1 cellular context compared by ENCODE assay signal in the genomic region with DNA sequence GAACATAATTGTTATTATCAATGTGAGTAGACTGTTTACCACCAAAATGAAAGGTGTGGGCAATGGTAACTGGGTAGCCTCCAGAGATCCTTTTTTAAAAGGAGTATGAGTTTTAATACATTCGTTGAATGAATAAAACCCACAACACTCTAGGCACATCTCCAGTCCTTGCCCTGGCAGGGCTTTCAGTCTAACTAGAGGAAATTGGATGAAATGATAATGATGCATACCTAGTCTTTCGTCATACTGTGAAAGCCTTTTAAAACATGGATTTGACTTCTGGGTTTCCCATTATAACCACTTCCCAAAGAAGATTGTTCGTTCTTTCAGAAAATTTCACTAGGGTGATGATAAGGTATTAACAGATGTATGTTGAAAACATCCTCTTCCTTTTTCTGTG.
TF ChIP-seq lines count a peak whose summit lies in the region.

No MANE protein-coding gene starts in this region.

TF ChIP-seq in HCT116, 20 proteins besides CTCF, POLR2A, EP300 and RAD21 (continued from another document):
- TF ChIP-seq, protein P1, sequence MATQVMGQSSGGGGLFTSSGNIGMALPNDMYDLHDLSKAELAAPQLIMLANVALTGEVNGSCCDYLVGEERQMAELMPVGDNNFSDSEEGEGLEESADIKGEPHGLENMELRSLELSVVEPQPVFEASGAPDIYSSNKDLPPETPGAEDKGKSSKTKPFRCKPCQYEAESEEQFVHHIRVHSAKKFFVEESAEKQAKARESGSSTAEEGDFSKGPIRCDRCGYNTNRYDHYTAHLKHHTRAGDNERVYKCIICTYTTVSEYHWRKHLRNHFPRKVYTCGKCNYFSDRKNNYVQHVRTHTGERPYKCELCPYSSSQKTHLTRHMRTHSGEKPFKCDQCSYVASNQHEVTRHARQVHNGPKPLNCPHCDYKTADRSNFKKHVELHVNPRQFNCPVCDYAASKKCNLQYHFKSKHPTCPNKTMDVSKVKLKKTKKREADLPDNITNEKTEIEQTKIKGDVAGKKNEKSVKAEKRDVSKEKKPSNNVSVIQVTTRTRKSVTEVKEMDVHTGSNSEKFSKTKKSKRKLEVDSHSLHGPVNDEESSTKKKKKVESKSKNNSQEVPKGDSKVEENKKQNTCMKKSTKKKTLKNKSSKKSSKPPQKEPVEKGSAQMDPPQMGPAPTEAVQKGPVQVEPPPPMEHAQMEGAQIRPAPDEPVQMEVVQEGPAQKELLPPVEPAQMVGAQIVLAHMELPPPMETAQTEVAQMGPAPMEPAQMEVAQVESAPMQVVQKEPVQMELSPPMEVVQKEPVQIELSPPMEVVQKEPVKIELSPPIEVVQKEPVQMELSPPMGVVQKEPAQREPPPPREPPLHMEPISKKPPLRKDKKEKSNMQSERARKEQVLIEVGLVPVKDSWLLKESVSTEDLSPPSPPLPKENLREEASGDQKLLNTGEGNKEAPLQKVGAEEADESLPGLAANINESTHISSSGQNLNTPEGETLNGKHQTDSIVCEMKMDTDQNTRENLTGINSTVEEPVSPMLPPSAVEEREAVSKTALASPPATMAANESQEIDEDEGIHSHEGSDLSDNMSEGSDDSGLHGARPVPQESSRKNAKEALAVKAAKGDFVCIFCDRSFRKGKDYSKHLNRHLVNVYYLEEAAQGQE (IDR thresholded peaks at IDR 0.05; ENCODE audit: low read depth): no peak
- TF ChIP-seq, protein P2, sequence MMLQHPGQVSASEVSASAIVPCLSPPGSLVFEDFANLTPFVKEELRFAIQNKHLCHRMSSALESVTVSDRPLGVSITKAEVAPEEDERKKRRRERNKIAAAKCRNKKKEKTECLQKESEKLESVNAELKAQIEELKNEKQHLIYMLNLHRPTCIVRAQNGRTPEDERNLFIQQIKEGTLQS (IDR thresholded peaks at IDR 0.05): no peak
- TF ChIP-seq YY1 (IDR thresholded peaks at IDR 0.05; ENCODE audit: extremely low read depth, insufficient replicate concordance, low read depth, low read length): no peak
